19 cellular contexts compared by ENCODE assay signal in genomic region chr2:236345081-236345714, GRCh38.
DNase-seq lines count a peak whose midpoint lies in the region; ATAC-seq and TF ChIP-seq lines count a peak whose summit lies in the region.
"Had no signal": no experiment of that assay in that cellular context is flagged by ENCODE, and none has a peak within 500 bp of the region (broad histone marks: within the 10 kb centered on the region; RNA-seq: fewer than 3 reads in every experiment).

No MANE protein-coding gene starts in this region.

- H3K36me3 ChIP-seq in right atrium auricular region, result no peaks in the 10 kb centered on the region
- H3K36me3 ChIP-seq in vagina, result no peaks in the 10 kb centered on the region
- no peaks in the 10 kb centered on the region for H3K36me3 ChIP-seq in Karpas-422 (ENCODE audit: insufficient read depth, low read length)

- H3K4me1 Mint-ChIP-seq in neural crest cell, result peaks cover 30% of the 10 kb centered on the region
- H3K4me1 Mint-ChIP-seq: CD8-positive, alpha-beta memory T cell had no signal

- no peak overlapping the region for H2AFZ ChIP-seq in Karpas-422 (ENCODE audit: low read length)
- H2AFZ ChIP-seq: GM23248 had no signal

- no peaks in the 10 kb centered on the region for H3K79me2 ChIP-seq in Karpas-422 (ENCODE audit: low read length)

- H3K27ac ChIP-seq in right atrium auricular region (no peak overlapping the region), caudate nucleus (ENCODE audit: low read depth, low read length) (peak overlapping the region; percentile 46), vagina (no peak overlapping the region), Karpas-422 (ENCODE audit: low read length) (no peak overlapping the region)
- H3K27ac ChIP-seq: GM23248 had no signal

- H3K4me3 Mint-ChIP-seq in neural crest cell, result no peak overlapping the region
- H3K4me3 Mint-ChIP-seq: CD4-positive, CD25-positive, alpha-beta regulatory T cell; CD8-positive, alpha-beta memory T cell; IgD-negative memory B cell had no signal

- DNase-seq in right atrium auricular region (ENCODE audit: low spot score), result peak; percentile 23
- no peak for DNase-seq in Right ventricle myocardium superior
- peak in 8 of 61 donors; percentile 20 to 63 (median 30) for DNase-seq in caudate nucleus (lab: John Stamatoyannopoulos, UW)
- DNase-seq in neural crest cell (ENCODE audit: low read depth, low spot score), result no peak
- peak; percentile 70 to 87 for DNase-seq in vagina (ENCODE audit: extremely low spot score in 2 of 2)
- DNase-seq in left lobe of liver (ENCODE audit: low spot score), result no peak
- no peak for DNase-seq in Karpas-422
- DNase-seq: 8988T; Caco-2; CD4-positive, CD25-positive, alpha-beta regulatory T cell; CD8-positive, alpha-beta memory T cell; DMS79; GDM1; GM23248; KBM-7 had no signal

- no peaks in the 10 kb centered on the region for H4K20me1 ChIP-seq in Karpas-422 (ENCODE audit: insufficient read depth, low read depth, low read length)

- H3K27ac Mint-ChIP-seq in neural crest cell (ENCODE audit: unreplicated experiment), result peak overlapping the region; percentile 27
- H3K27ac Mint-ChIP-seq: CD4-positive, CD25-positive, alpha-beta regulatory T cell; CD8-positive, alpha-beta memory T cell; IgD-negative memory B cell had no signal

- H3K9me3 ChIP-seq in right atrium auricular region (no peaks in the 10 kb centered on the region), vagina (no peaks in the 10 kb centered on the region), Karpas-422 (ENCODE audit: low read length) (no peaks in the 10 kb centered on the region)
- H3K9me3 ChIP-seq: Caco-2 had no signal

- peaks cover 4% of the 10 kb centered on the region for H3K36me3 Mint-ChIP-seq in neural crest cell (ENCODE audit: low read depth)
- H3K36me3 Mint-ChIP-seq: CD4-positive, CD25-positive, alpha-beta regulatory T cell; CD8-positive, alpha-beta memory T cell had no signal

- intact Hi-C loops in Right ventricle myocardium superior (cut with DNase I), result no loop called here
- intact Hi-C loops in vagina (cut with DNase I), result no loop called here

- no peak for TF ChIP-seq POLR2A in vagina (IDR thresholded peaks at IDR 0.05)

- H3K4me3 ChIP-seq in right atrium auricular region, result no peak overlapping the region
- no peak overlapping the region for H3K4me3 ChIP-seq in vagina
- H3K4me3 ChIP-seq in Karpas-422 (ENCODE audit: low read length), result no peak overlapping the region
- H3K4me3 ChIP-seq: GM23248 had no signal

- H3K9ac ChIP-seq in Karpas-422 (ENCODE audit: low read length), result no peak overlapping the region
- H3K9ac ChIP-seq: GM23248 had no signal

- no peaks in the 10 kb centered on the region for H3K4me1 ChIP-seq in right atrium auricular region
- H3K4me1 ChIP-seq in vagina, result no peaks in the 10 kb centered on the region
- H3K4me1 ChIP-seq in Karpas-422 (ENCODE audit: low read length), result no peaks in the 10 kb centered on the region
- H3K4me1 ChIP-seq: Caco-2 had no signal

- H3K27me3 Mint-ChIP-seq in neural crest cell (ENCODE audit: low read depth), result no peaks in the 10 kb centered on the region

- no peaks in the 10 kb centered on the region for H3K9me2 ChIP-seq in Karpas-422 (replicated peaks; ENCODE audit: insufficient read depth, low read length)

- H3K27me3 ChIP-seq in right atrium auricular region (no peaks in the 10 kb centered on the region), vagina (no peaks in the 10 kb centered on the region), Karpas-422 (ENCODE audit: low read length) (no peaks in the 10 kb centered on the region)

- no peaks in the 10 kb centered on the region for H3K9me3 Mint-ChIP-seq in neural crest cell
- H3K9me3 Mint-ChIP-seq: CD4-positive, CD25-positive, alpha-beta regulatory T cell; CD8-positive, alpha-beta memory T cell; IgD-negative memory B cell had no signal

- ATAC-seq in Right ventricle myocardium superior (ENCODE audit: poor library complexity) (no peak), GM21825 (IDR thresholded peaks at IDR 0.05; ENCODE audit: unreplicated experiment) (no peak), left lobe of liver (no peak)
- ATAC-seq: HCT116, HepG2 had no signal

- TF ChIP-seq CTCF in right atrium auricular region (IDR thresholded peaks at IDR 0.05) (no peak), neural crest cell (conservative IDR thresholded peaks at IDR 0.05) (no peak), vagina (IDR thresholded peaks at IDR 0.05) (no peak)

- no peak overlapping the region for H3K4me2 ChIP-seq in Karpas-422 (ENCODE audit: low read depth, low read length, poor library complexity, severe bottlenecking)

Comparison
In these comparisons a context has a peak if more than half of its experiments do, and no peak if none do; other contexts are left out.
1. DNase-seq: peak in right atrium auricular region (single experiment) and vagina (2 of 2); none in Right ventricle myocardium superior (single experiment), neural crest cell (single experiment), left lobe of liver (single experiment) and Karpas-422 (single experiment).